In the genomic region with DNA sequence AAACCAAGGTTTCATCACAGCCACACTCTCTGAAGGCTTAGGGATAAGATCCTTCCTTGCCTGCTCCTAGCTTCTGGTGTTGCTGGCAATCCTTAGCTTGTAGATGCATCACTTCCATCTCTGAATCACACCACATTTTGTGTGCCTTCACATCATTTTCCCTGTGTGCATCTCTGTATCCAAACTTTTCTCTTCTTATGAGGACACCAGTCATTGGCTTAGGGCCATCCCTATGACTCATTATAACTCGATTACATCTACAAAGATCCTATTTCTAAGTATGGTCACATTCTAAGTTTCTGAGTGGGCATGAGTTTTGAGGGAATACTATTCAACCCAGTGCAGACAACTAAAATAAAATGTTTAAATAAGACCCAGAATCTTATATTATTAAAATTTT, we compare ENCODE assay signal across 28 cellular contexts.
A peak's percentile ranks its signal among the peaks of the same experiment; 100 is the strongest.
DNase-seq lines count a peak whose midpoint lies in the region; ATAC-seq and TF ChIP-seq lines count a peak whose summit lies in the region.
"Had no signal": no experiment of that assay in that cellular context is flagged by ENCODE, and none has a peak within 500 bp of the region (broad histone marks: within the 10 kb centered on the region; RNA-seq: fewer than 3 reads in every experiment).

No MANE protein-coding gene starts in this region.

- no peak overlapping the region for H3K4me3 ChIP-seq in A673 (ENCODE audit: low read depth, low read length, poor library complexity, severe bottlenecking)
- no peak overlapping the region for H3K4me3 ChIP-seq in brain microvascular endothelial cell (ENCODE audit: low read depth, low read length)
- H3K4me3 ChIP-seq: ascending aorta, BLaER1, hepatocyte, tibial nerve had no signal

- no peaks in the 10 kb centered on the region for H3K9me3 ChIP-seq in A673 (ENCODE audit: low read depth, low read length, poor library complexity, severe bottlenecking)
- H3K9me3 ChIP-seq: ascending aorta, Caco-2, tibial nerve had no signal

- H3K27me3 ChIP-seq in A673 (replicated peaks; ENCODE audit: insufficient read depth, low read depth, low read length, poor library complexity) (no peaks in the 10 kb centered on the region), brain microvascular endothelial cell (replicated peaks) (no peaks in the 10 kb centered on the region)
- H3K27me3 ChIP-seq: ascending aorta, BLaER1, hepatocyte, tibial nerve had no signal

- CTCF ChIA-PET in A673 (lab: Charles Lee): no interaction called here

- no peak overlapping the region for H3K27ac ChIP-seq in A673 (ENCODE audit: low read depth, low read length, poor library complexity, severe bottlenecking)
- no peak overlapping the region for H3K27ac ChIP-seq in brain microvascular endothelial cell
- H3K27ac ChIP-seq: ascending aorta, BLaER1, hepatocyte, KMS-11, parathyroid adenoma, tibial nerve had no signal

- TF ChIP-seq CTCF in A673 (conservative IDR thresholded peaks at IDR 0.05; ENCODE audit: low read depth, low read length) (no peak), brain microvascular endothelial cell (IDR thresholded peaks at IDR 0.05; ENCODE audit: low read depth, low read length, missing control alignments) (no peak)

- no peaks in the 10 kb centered on the region for H3K4me1 ChIP-seq in A673 (ENCODE audit: insufficient read depth, low read length, poor library complexity, severe bottlenecking)
- H3K4me1 ChIP-seq: ascending aorta, Caco-2, parathyroid adenoma, tibial nerve had no signal

- no peak for ATAC-seq in HG02840 (IDR thresholded peaks at IDR 0.05; ENCODE audit: low FRiP score, unreplicated experiment)
- ATAC-seq: right cardiac atrium had no signal

- peak; percentile 42 for DNase-seq in A673 (ENCODE audit: low spot score)
- DNase-seq in HT1080 (ENCODE audit: low read depth): peak; percentile 45
- peak; percentile 25 for DNase-seq in brain microvascular endothelial cell
- peak; percentile 12 for DNase-seq in fibroblast of the conjunctiva (ENCODE audit: low read depth)
- no peak for DNase-seq in NOMO-1 (lab: John Stamatoyannopoulos, UW; ENCODE audit: unreplicated experiment in 2 of 2)
- DNase-seq in dermis blood vessel endothelial cell: no peak
- DNase-seq in dedifferentiated amniotic fluid mesenchymal stem cell (ENCODE audit: extremely low spot score): no peak
- DNase-seq: activated naive CD4-positive, alpha-beta T cell treated with anti-CD3 and anti-CD28 coated beads, Interleukin-2, amount 10 ng/mL, durations not matched to agents 7 days and 5 days; activated T-cell treated with anti-CD3 and anti-CD28 coated beads, Interleukin-2, amount 50 U/mL, for 48 hours; Caco-2; H9; immature natural killer cell; NCI-H1092 treated with DMSO at 0.1 percent for 48 hours; NCI-H2029; NCI-H226; NCI-H774; right cardiac atrium; SIG-M5; stimulated activated CD4-positive, alpha-beta T cell treated with anti-CD3 and anti-CD28 coated beads, Interleukin-12 subunit alpha, Interleukin-12 subunit beta, amount 100 ng/mL, for 4 hours; stimulated activated CD4-positive, alpha-beta T cell treated with anti-CD3 and anti-CD28 coated beads, Interleukin-4, amount 100 ng/mL, for 4 hours; T-helper 1 cell had no signal

- POLR2A ChIA-PET in A673 (lab: Charles Lee; ENCODE audit: low non-redundant PET): no interaction called here

- in situ Hi-C loops in brain microvascular endothelial cell (cut with HindIII; ENCODE audit: low pct_ligation_motif_present, low sequenced_read_pairs): no loop called here

- intact Hi-C loops in A673 (cut with micrococcal nuclease; ENCODE audit: unreplicated experiment): no loop called here

- H3K36me3 ChIP-seq in A673 (ENCODE audit: insufficient read depth, low read length, poor library complexity, severe bottlenecking) (no peaks in the 10 kb centered on the region), brain microvascular endothelial cell (replicated peaks) (no peaks in the 10 kb centered on the region)
- H3K36me3 ChIP-seq: ascending aorta, BLaER1, tibial nerve had no signal

- BruUV-seq in A673 (replicated peaks; lab: Mats Ljungman, UMichigan): no TSS peak

Comparison
In these comparisons a context has a peak if more than half of its experiments do, and no peak if none do; other contexts are left out.
1. DNase-seq: peak in A673 (single experiment), HT1080 (single experiment), brain microvascular endothelial cell (single experiment) and fibroblast of the conjunctiva (single experiment); none in NOMO-1 (0 of 2), dermis blood vessel endothelial cell (single experiment) and dedifferentiated amniotic fluid mesenchymal stem cell (single experiment).